1 cellular context compared by ENCODE assay signal in the genomic region with DNA sequence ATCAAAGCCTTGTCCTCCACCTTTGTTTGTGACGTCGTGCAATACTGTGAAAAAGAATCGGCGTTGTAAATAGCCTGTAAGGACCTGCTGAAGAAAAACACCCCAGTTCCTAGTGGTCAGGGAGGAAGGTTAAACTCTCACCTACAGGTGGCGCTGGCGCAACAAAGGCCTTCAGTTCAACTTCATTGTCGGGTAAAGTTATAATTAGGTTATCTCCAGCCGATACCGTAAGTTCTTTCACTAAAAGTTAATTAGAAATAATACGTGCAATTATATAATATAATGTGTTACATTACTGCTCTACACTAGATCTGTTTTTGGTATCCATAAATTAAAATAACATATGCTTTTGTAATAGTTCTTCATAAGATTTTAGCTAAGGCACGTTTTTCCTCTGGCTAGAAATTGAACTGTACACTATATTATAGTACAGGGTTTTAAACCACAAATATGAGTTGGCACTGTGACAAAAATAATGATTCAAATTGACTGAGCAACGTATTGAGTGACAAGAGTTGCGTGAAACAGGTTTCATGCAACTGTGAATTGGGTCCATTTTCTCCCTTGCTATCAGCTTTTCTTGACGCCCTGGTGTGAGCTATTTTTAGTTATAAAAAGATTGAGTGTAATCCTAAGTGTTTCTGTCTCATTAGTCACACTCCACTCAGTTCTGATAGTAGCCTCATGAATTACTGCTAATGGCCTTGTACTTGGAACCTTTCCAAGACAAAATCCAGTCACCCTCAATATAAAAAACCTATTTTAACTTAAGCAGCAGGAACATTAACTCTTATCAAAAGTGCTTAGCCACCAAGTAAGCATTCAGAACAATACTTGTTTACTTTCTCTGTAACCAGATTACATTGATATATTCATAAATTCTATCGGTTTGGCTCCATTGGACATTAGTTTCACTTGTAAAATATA.
A peak's percentile ranks its signal among the peaks of the same experiment; 100 is the strongest.
TF ChIP-seq lines count a peak whose summit lies in the region.

No MANE protein-coding gene starts in this region.

TF ChIP-seq in HEK293, 187 proteins besides CTCF, POLR2A, EP300 and RAD21 (continued from another document and continues in another):
- TF ChIP-seq, protein P1, sequence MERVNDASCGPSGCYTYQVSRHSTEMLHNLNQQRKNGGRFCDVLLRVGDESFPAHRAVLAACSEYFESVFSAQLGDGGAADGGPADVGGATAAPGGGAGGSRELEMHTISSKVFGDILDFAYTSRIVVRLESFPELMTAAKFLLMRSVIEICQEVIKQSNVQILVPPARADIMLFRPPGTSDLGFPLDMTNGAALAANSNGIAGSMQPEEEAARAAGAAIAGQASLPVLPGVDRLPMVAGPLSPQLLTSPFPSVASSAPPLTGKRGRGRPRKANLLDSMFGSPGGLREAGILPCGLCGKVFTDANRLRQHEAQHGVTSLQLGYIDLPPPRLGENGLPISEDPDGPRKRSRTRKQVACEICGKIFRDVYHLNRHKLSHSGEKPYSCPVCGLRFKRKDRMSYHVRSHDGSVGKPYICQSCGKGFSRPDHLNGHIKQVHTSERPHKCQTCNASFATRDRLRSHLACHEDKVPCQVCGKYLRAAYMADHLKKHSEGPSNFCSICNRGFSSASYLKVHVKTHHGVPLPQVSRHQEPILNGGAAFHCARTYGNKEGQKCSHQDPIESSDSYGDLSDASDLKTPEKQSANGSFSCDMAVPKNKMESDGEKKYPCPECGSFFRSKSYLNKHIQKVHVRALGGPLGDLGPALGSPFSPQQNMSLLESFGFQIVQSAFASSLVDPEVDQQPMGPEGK (tag by site-specific recombination; IDR thresholded peaks at IDR 0.05): peak; percentile 73; the same call in 1 of the 2 replicates
- TF ChIP-seq ZNF610 (tag by site-specific recombination; IDR thresholded peaks at IDR 0.05; ENCODE audit: borderline replicate concordance) (peak; percentile 73; the same call in 1 of the 2 replicates), ZSCAN30 (tag by site-specific recombination; IDR thresholded peaks at IDR 0.05) (peak; percentile 90), ZBTB1 (tag by site-specific recombination; IDR thresholded peaks at IDR 0.05) (no peak), ZNF501 (tag by site-specific recombination; IDR thresholded peaks at IDR 0.05) (0 out of 2 replicates have a peak, but pooled peaks have one; percentile 79), ZNF843 (tag by site-specific recombination; IDR thresholded peaks at IDR 0.05) (peak; percentile 98), ZNF366 (tag by site-specific recombination; conservative IDR thresholded peaks at IDR 0.05) (peak; percentile 95), ZNF404 (tag by site-specific recombination; IDR thresholded peaks at IDR 0.05) (no peak), ZNF248 (tag by site-specific recombination; IDR thresholded peaks at IDR 0.05) (no peak), KLF8 (tag by site-specific recombination; IDR thresholded peaks at IDR 0.05) (peak; percentile 69; the same call in 1 of the 2 replicates), BCL11B (tag by site-specific recombination; IDR thresholded peaks at IDR 0.05; ENCODE audit: low read depth) (peak; percentile 76; the same call in 1 of the 2 replicates), BCL11A (tag by site-specific recombination; IDR thresholded peaks at IDR 0.05; ENCODE audit: low read depth) (peak; percentile 45), TCF7L2 (IDR thresholded peaks at IDR 0.05; ENCODE audit: borderline replicate concordance, low read depth, low read length) (peak; percentile 82; the same call in 1 of the 2 replicates), ZBTB8A (tag by site-specific recombination; IDR thresholded peaks at IDR 0.05) (peak; percentile 71), ZNF76 (tag by site-specific recombination; IDR thresholded peaks at IDR 0.05; ENCODE audit: borderline replicate concordance, low read depth) (peak; percentile 51; the same call in 1 of the 2 replicates), ZNF629 (tag by site-specific recombination; IDR thresholded peaks at IDR 0.05) (peak; percentile 88), SP2 (tag by site-specific recombination; IDR thresholded peaks at IDR 0.05) (no peak), ZNF132 (tag by site-specific recombination; IDR thresholded peaks at IDR 0.05; ENCODE audit: borderline replicate concordance) (no peak), ZFHX2 (tag by site-specific recombination; conservative IDR thresholded peaks at IDR 0.05) (no peak), OSR2 (tag by site-specific recombination; IDR thresholded peaks at IDR 0.05) (peak; percentile 99), ZBTB48 (tag by site-specific recombination; IDR thresholded peaks at IDR 0.05) (0 out of 2 replicates have a peak, but pooled peaks have one; percentile 21), ZFP69B (tag by site-specific recombination; IDR thresholded peaks at IDR 0.05) (peak; percentile 51), FEZF1 (tag by site-specific recombination; IDR thresholded peaks at IDR 0.05) (peak; percentile 95)
- TF ChIP-seq, protein P2, sequence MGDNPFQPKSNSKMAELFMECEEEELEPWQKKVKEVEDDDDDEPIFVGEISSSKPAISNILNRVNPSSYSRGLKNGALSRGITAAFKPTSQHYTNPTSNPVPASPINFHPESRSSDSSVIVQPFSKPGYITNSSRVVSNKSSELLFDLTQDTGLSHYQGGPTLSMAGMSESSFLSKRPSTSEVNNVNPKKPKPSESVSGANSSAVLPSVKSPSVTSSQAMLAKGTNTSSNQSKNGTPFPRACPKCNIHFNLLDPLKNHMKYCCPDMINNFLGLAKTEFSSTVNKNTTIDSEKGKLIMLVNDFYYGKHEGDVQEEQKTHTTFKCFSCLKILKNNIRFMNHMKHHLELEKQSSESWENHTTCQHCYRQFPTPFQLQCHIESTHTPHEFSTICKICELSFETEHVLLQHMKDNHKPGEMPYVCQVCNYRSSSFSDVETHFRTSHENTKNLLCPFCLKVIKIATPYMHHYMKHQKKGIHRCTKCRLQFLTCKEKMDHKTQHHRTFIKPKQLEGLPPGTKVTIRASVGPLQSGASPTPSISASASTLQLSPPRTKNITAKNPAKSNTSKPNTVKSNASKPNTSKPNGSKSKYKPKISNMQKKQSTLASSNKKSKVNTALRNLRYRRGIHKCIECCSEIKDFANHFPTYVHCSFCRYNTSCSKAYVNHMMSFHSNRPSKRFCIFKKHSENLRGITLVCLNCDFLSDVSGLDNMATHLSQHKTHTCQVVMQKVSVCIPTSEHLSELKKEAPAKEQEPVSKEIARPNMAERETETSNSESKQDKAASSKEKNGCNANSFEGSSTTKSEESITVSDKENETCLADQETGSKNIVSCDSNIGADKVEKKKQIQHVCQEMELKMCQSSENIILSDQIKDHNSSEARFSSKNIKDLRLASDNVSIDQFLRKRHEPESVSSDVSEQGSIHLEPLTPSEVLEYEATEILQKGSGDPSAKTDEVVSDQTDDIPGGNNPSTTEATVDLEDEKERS (tag by site-specific recombination; IDR thresholded peaks at IDR 0.05): 0 out of 2 replicates have a peak, but pooled peaks have one; percentile 24
- TF ChIP-seq, protein P3, sequence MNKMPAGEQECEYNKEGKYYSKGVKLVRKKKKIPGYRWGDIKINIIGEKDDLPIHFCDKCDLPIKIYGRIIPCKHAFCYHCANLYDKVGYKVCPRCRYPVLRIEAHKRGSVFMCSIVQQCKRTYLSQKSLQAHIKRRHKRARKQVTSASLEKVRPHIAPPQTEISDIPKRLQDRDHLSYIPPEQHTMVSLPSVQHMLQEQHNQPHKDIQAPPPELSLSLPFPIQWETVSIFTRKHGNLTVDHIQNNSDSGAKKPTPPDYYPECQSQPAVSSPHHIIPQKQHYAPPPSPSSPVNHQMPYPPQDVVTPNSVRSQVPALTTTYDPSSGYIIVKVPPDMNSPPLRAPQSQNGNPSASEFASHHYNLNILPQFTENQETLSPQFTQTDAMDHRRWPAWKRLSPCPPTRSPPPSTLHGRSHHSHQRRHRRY (tag by site-specific recombination; IDR thresholded peaks at IDR 0.05): peak; percentile 73; the same call in 1 of the 2 replicates
- TF ChIP-seq, protein P4, sequence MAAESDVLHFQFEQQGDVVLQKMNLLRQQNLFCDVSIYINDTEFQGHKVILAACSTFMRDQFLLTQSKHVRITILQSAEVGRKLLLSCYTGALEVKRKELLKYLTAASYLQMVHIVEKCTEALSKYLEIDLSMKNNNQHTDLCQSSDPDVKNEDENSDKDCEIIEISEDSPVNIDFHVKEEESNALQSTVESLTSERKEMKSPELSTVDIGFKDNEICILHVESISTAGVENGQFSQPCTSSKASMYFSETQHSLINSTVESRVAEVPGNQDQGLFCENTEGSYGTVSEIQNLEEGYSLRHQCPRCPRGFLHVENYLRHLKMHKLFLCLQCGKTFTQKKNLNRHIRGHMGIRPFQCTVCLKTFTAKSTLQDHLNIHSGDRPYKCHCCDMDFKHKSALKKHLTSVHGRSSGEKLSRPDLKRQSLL (tag by site-specific recombination; IDR thresholded peaks at IDR 0.05): peak; percentile 45; the same call in 1 of the 2 replicates
- TF ChIP-seq, protein P5, sequence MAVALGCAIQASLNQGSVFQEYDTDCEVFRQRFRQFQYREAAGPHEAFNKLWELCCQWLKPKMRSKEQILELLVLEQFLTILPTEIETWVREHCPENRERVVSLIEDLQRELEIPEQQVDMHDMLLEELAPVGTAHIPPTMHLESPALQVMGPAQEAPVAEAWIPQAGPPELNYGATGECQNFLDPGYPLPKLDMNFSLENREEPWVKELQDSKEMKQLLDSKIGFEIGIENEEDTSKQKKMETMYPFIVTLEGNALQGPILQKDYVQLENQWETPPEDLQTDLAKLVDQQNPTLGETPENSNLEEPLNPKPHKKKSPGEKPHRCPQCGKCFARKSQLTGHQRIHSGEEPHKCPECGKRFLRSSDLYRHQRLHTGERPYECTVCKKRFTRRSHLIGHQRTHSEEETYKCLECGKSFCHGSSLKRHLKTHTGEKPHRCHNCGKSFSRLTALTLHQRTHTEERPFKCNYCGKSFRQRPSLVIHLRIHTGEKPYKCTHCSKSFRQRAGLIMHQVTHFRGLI (tag by site-specific recombination; IDR thresholded peaks at IDR 0.05): 0 out of 2 replicates have a peak, but pooled peaks have one; percentile 58
- TF ChIP-seq, protein P6, sequence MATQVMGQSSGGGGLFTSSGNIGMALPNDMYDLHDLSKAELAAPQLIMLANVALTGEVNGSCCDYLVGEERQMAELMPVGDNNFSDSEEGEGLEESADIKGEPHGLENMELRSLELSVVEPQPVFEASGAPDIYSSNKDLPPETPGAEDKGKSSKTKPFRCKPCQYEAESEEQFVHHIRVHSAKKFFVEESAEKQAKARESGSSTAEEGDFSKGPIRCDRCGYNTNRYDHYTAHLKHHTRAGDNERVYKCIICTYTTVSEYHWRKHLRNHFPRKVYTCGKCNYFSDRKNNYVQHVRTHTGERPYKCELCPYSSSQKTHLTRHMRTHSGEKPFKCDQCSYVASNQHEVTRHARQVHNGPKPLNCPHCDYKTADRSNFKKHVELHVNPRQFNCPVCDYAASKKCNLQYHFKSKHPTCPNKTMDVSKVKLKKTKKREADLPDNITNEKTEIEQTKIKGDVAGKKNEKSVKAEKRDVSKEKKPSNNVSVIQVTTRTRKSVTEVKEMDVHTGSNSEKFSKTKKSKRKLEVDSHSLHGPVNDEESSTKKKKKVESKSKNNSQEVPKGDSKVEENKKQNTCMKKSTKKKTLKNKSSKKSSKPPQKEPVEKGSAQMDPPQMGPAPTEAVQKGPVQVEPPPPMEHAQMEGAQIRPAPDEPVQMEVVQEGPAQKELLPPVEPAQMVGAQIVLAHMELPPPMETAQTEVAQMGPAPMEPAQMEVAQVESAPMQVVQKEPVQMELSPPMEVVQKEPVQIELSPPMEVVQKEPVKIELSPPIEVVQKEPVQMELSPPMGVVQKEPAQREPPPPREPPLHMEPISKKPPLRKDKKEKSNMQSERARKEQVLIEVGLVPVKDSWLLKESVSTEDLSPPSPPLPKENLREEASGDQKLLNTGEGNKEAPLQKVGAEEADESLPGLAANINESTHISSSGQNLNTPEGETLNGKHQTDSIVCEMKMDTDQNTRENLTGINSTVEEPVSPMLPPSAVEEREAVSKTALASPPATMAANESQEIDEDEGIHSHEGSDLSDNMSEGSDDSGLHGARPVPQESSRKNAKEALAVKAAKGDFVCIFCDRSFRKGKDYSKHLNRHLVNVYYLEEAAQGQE (tag by site-specific recombination; IDR thresholded peaks at IDR 0.05): 0 out of 2 replicates have a peak, but pooled peaks have one; percentile 19
- TF ChIP-seq, protein P7, sequence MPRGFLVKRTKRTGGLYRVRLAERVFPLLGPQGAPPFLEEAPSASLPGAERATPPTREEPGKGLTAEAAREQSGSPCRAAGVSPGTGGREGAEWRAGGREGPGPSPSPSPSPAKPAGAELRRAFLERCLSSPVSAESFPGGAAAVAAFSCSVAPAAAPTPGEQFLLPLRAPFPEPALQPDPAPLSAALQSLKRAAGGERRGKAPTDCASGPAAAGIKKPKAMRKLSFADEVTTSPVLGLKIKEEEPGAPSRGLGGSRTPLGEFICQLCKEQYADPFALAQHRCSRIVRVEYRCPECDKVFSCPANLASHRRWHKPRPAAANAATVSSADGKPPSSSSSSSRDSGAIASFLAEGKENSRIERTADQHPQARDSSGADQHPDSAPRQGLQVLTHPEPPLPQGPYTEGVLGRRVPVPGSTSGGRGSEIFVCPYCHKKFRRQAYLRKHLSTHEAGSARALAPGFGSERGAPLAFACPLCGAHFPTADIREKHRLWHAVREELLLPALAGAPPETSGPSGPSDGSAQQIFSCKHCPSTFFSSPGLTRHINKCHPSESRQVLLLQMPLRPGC (tag by site-specific recombination; IDR thresholded peaks at IDR 0.05): peak; percentile 91
- TF ChIP-seq, protein P8, sequence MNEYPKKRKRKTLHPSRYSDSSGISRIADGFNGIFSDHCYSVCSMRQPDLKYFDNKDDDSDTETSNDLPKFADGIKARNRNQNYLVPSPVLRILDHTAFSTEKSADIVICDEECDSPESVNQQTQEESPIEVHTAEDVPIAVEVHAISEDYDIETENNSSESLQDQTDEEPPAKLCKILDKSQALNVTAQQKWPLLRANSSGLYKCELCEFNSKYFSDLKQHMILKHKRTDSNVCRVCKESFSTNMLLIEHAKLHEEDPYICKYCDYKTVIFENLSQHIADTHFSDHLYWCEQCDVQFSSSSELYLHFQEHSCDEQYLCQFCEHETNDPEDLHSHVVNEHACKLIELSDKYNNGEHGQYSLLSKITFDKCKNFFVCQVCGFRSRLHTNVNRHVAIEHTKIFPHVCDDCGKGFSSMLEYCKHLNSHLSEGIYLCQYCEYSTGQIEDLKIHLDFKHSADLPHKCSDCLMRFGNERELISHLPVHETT (tag by site-specific recombination; IDR thresholded peaks at IDR 0.05): peak; percentile 91
- TF ChIP-seq, protein P9, sequence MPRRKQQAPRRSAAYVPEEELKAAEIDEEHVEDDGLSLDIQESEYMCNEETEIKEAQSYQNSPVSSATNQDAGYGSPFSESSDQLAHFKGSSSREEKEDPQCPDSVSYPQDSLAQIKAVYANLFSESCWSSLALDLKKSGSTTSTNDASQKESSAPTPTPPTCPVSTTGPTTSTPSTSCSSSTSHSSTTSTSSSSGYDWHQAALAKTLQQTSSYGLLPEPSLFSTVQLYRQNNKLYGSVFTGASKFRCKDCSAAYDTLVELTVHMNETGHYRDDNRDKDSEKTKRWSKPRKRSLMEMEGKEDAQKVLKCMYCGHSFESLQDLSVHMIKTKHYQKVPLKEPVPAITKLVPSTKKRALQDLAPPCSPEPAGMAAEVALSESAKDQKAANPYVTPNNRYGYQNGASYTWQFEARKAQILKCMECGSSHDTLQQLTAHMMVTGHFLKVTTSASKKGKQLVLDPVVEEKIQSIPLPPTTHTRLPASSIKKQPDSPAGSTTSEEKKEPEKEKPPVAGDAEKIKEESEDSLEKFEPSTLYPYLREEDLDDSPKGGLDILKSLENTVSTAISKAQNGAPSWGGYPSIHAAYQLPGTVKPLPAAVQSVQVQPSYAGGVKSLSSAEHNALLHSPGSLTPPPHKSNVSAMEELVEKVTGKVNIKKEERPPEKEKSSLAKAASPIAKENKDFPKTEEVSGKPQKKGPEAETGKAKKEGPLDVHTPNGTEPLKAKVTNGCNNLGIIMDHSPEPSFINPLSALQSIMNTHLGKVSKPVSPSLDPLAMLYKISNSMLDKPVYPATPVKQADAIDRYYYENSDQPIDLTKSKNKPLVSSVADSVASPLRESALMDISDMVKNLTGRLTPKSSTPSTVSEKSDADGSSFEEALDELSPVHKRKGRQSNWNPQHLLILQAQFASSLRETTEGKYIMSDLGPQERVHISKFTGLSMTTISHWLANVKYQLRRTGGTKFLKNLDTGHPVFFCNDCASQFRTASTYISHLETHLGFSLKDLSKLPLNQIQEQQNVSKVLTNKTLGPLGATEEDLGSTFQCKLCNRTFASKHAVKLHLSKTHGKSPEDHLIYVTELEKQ (tag by site-specific recombination; IDR thresholded peaks at IDR 0.05; ENCODE audit: borderline replicate concordance): peak; percentile 93
